9 cellular contexts compared by ENCODE assay signal in genomic region chr1:9651220-9651564, GRCh38. TPM values are rescaled to one million over a fixed set of nuclear protein-coding genes. Genes with fewer than 3 reads are reported as not detected.
DNase-seq lines count a peak whose midpoint lies in the region; ATAC-seq, FAIRE-seq and TF ChIP-seq lines count a peak whose summit lies in the region.
"Had no signal": no experiment of that assay in that cellular context is flagged by ENCODE, and none has a peak within 500 bp of the region (broad histone marks: within the 10 kb centered on the region; RNA-seq: fewer than 3 reads in every experiment).

No MANE protein-coding gene starts in this region.

- H3K9ac ChIP-seq in HepG2 (ENCODE audit: insufficient read depth, low read depth, low read length) (no peak overlapping the region), GM12878 (ENCODE audit: control insufficient read depth, insufficient read depth, low read length) (peak overlapping the region; percentile 81)

- H3K79me2 ChIP-seq in HepG2 (ENCODE audit: insufficient read depth, low read length) (no peaks in the 10 kb centered on the region), GM12878 (ENCODE audit: control insufficient read depth, insufficient read depth, low read length) (peaks cover 65% of the 10 kb centered on the region)

- CTCF ChIA-PET in HepG2 (lab: Yijun Ruan, JAX; ENCODE audit: low intra/inter-chr PET ratio, low total read pairs) (no interaction called here), GM12878 (lab: Yijun Ruan, JAX) (interaction anchor here (0.6 to 12.0 kb wide), 5 partner anchors 13 to 81 kb away, joined by 3 to 203 read pairs (median 5); no protein-coding TSS in a partner anchor)

- TF ChIP-seq EP300 in HepG2 (IDR thresholded peaks at IDR 0.05; ENCODE audit: low read depth in 2 of 2, low read length in 2 of 2), result no peak
- no peak for TF ChIP-seq EP300 in HepG2 (CRISPR knock-in tag; IDR thresholded peaks at IDR 0.05; ENCODE audit: borderline replicate concordance)
- no peak for TF ChIP-seq EP300 in GM12878 (IDR thresholded peaks at IDR 0.05; ENCODE audit: borderline replicate concordance in 1 of 2, control insufficient read depth in 1 of 2, low read depth in 2 of 2, low read length in 2 of 2)

- FAIRE-seq in HepG2 (lab: Jason Lieb, UNC) (no peak), GM12878 (lab: Jason Lieb, UNC) (no peak)

- H3K4me3 ChIP-seq in right lobe of liver, result peak overlapping the region in 2 of 3 donors; percentile 33 to 53
- H3K4me3 ChIP-seq in HepG2 (replicated peaks in 1 of 3; ENCODE audit: insufficient read depth in 1 of 3, low read depth in 2 of 3, low read length in 3 of 3), result no peak overlapping the region
- peak overlapping the region; percentile 86 for H3K4me3 ChIP-seq in GM12878

- in situ Hi-C loops in HepG2 (cut with HindIII; ENCODE audit: extremely low pct_ligation_motif_present, low pct_unique_long_range_greater_than_20kb) (no loop called here), GM12878 (cut with MboI) (no loop called here)

- no peak for ATAC-seq in right lobe of liver
- no peak for ATAC-seq in HepG2
- no peak for ATAC-seq in GM12878

- POLR2A ChIA-PET in HepG2 (lab: Yijun Ruan, JAX), result no interaction called here
- POLR2A ChIA-PET in GM12878 (lab: Charles Lee), result interaction anchor here (0.7 to 11.0 kb wide), 5 partner anchors 8 to 293 kb away, joined by 3 to 284 read pairs (median 4); no protein-coding TSS in a partner anchor

- SMC1A ChIA-PET in GM12878 (lab: Charles Lee; ENCODE audit: uncharacterized antibody, unreplicated experiment), result interaction anchor here (0.7 to 9.9 kb wide), 6 partner anchors 12 to 111 kb away, joined by 3 to 215 read pairs (median 3); no protein-coding TSS in a partner anchor

- no peaks in the 10 kb centered on the region for H4K20me1 ChIP-seq in HepG2 (ENCODE audit: insufficient read depth, low read length)
- H4K20me1 ChIP-seq in GM12878 (ENCODE audit: control insufficient read depth, insufficient read depth), result no peaks in the 10 kb centered on the region

- H3K9me3 ChIP-seq in right lobe of liver (no peaks in the 10 kb centered on the region), HepG2 (ENCODE audit: low read length) (no peaks in the 10 kb centered on the region), GM12878 (replicated peaks; ENCODE audit: control insufficient read depth, insufficient read depth, low read length) (no peaks in the 10 kb centered on the region)

- H3K4me1 ChIP-seq in right lobe of liver (peaks cover 0 to 11% (median 0%) of the 10 kb centered on the region in 4 donors), HepG2 (ENCODE audit: insufficient read depth, low read length) (no peaks in the 10 kb centered on the region), GM12878 (ENCODE audit: control insufficient read depth, insufficient read depth, low read length) (peaks cover 8% of the 10 kb centered on the region; the same call in 1 of the 2 replicates)

- DNase-seq in right lobe of liver (no peak), HepG2 (ENCODE audit: low spot score) (no peak), GM12878 (ENCODE audit: low read depth, low spot score) (no peak), mesothelial cell of epicardium (ENCODE audit: low spot score in 2 of 2, unreplicated experiment in 2 of 2) (no peak), GM19238 (ENCODE audit: insufficient read length, low spot score) (no peak), posterior cingulate gyrus (no peak), COLO829 (ENCODE audit: low spot score) (no peak), NCI-H1436 treated with DMSO at 0.1 percent for 48 hours (lab: John Stamatoyannopoulos, UW) (no peak)
- DNase-seq: DMS79 treated with DMSO at 0.1 percent for 48 hours had no signal

- H3K27me3 Mint-ChIP-seq in mesothelial cell of epicardium (ENCODE audit: low read depth), result peaks cover 56% of the 10 kb centered on the region

- RAD21 ChIA-PET in GM12878 (lab: Charles Lee; ENCODE audit: unreplicated experiment), result interaction anchor here (6.0 to 10.4 kb wide), 2 partner anchors 23 to 37 kb away, joined by 29 to 336 read pairs; no protein-coding TSS in a partner anchor

- BruUV-seq in HepG2 (replicated peaks; lab: Mats Ljungman, UMichigan), result no TSS peak
- BruUV-seq in GM12878 (replicated peaks; lab: Mats Ljungman, UMichigan), result no TSS peak

- peaks cover 0 to 15% of the 10 kb centered on the region in 2 donors for H3K27me3 ChIP-seq in right lobe of liver
- peaks cover 9 to 60% of the 10 kb centered on the region in 2 experiments for H3K27me3 ChIP-seq in HepG2 (ENCODE audit: control insufficient read depth in 1 of 2, insufficient read depth in 2 of 2, low read length in 2 of 2)
- H3K27me3 ChIP-seq in GM12878 (replicated peaks in 1 of 2; ENCODE audit: control insufficient read depth in 2 of 2, insufficient read depth in 2 of 2, low read length in 1 of 2), result no peaks in the 10 kb centered on the region

- no peaks in the 10 kb centered on the region for H3K36me3 ChIP-seq in right lobe of liver
- H3K36me3 ChIP-seq in HepG2 (replicated peaks in 1 of 2; ENCODE audit: control insufficient read depth in 1 of 2, insufficient read depth in 2 of 2, low read length in 2 of 2), result no peaks in the 10 kb centered on the region
- no peaks in the 10 kb centered on the region for H3K36me3 ChIP-seq in GM12878 (ENCODE audit: control insufficient read depth in 2 of 2, insufficient read depth in 2 of 2, low read length in 1 of 2)

- peaks cover 5% of the 10 kb centered on the region for H3K4me1 Mint-ChIP-seq in mesothelial cell of epicardium

- H3K27ac Mint-ChIP-seq in mesothelial cell of epicardium, result no peak overlapping the region

- intact Hi-C loops in right lobe of liver (cut with DNase I), result no loop called here
- intact Hi-C loops in HepG2 (cut with micrococcal nuclease; ENCODE audit: unreplicated experiment), result no loop called here
- intact Hi-C loops in GM12878 (cut with micrococcal nuclease; ENCODE audit: unreplicated experiment), result no loop called here
- intact Hi-C loops in posterior cingulate gyrus (cut with DNase I), result no loop called here

- H3K36me3 Mint-ChIP-seq in mesothelial cell of epicardium, result no peaks in the 10 kb centered on the region

- H3K9me3 Mint-ChIP-seq in mesothelial cell of epicardium, result no peaks in the 10 kb centered on the region

- peak overlapping the region; percentile 72 for H3K4me3 Mint-ChIP-seq in mesothelial cell of epicardium

- 17% methylated on average over 10 of the region's 10 CpGs for WGBS in right lobe of liver (ENCODE audit: insufficient coverage, low coverage, low lambda C conversion rate, missing lambda C conversion rate)
- WGBS in HepG2 (ENCODE audit: low lambda C conversion rate), result 48% methylated on average over 10 of the region's 10 CpGs
- 0% methylated on average over 10 of the region's 10 CpGs for WGBS in GM12878 (ENCODE audit: insufficient coverage, insufficient replicate concordance, low lambda C conversion rate, missing lambda C conversion rate)

- TF ChIP-seq CTCF in right lobe of liver (IDR thresholded peaks at IDR 0.05) (no peak), HepG2 (CRISPR knock-in tag; IDR thresholded peaks at IDR 0.05) (no peak), GM12878 (IDR thresholded peaks at IDR 0.05 in 2 of 3, conservative IDR thresholded peaks at IDR 0.05 in 1 of 3; ENCODE audit: control insufficient read depth in 2 of 3, extremely low read depth in 1 of 3, insufficient read depth in 1 of 3, low read depth in 3 of 3, low read length in 3 of 3) (no peak), mesothelial cell of epicardium (IDR thresholded peaks at IDR 0.05; ENCODE audit: unreplicated experiment) (no peak)

- TF ChIP-seq RAD21 in HepG2 (CRISPR knock-in tag; IDR thresholded peaks at IDR 0.05) (no peak), GM12878 (IDR thresholded peaks at IDR 0.05; ENCODE audit: insufficient read depth, low read depth, low read length) (no peak)

- H2AFZ ChIP-seq in HepG2 (ENCODE audit: low read length) (no peak overlapping the region), GM12878 (ENCODE audit: control insufficient read depth, low read depth, low read length) (peak overlapping the region; percentile 11)

- no peak overlapping the region for H3K27ac ChIP-seq in right lobe of liver
- no peak overlapping the region for H3K27ac ChIP-seq in HepG2 (ENCODE audit: extremely low read length, insufficient read depth, low read length)
- H3K27ac ChIP-seq in GM12878 (ENCODE audit: control insufficient read depth, insufficient read depth), result peak overlapping the region; percentile 89

- no peak overlapping the region for H3K4me2 ChIP-seq in HepG2 (ENCODE audit: low read depth, low read length)
- peak overlapping the region; percentile 88 for H3K4me2 ChIP-seq in GM12878 (ENCODE audit: control insufficient read depth, insufficient read depth)

- no peak for TF ChIP-seq POLR2A in right lobe of liver (IDR thresholded peaks at IDR 0.05)
- TF ChIP-seq POLR2A in HepG2 (IDR thresholded peaks at IDR 0.05; ENCODE audit: insufficient read depth in 1 of 2, low read depth in 2 of 2, low read length in 2 of 2), result no peak
- TF ChIP-seq POLR2A in GM12878 (IDR thresholded peaks at IDR 0.05; ENCODE audit: low read depth, low read length), result no peak

RNA-seq across cellular contexts. Expression of gene PIK3CD, which starts 0.3 kb away (rescaled TPM):
- total RNA-seq in right lobe of liver (1 to 10 TPM; 1.4 to 5.8 (median 2.6) TPM), HepG2 (2016; rRNA removed; fragmentation: Illumina TruSeq; extraction: Trizol) (6.6 and 7.1 TPM in 2 replicates), GM12878 (2014; rRNA removed) (51.6 and 57.4 TPM in 2 replicates), GM12878 (2014; rRNA removed; fragmentation: Illumina TruSeq; extraction: Trizol) (24.2 and 25.5 TPM in 2 replicates), GM12878 (2021) (101 and 102 TPM in 2 replicates), mesothelial cell of epicardium (3.7 to 4.7 TPM (median 4.3 TPM) in 3 replicates)
- total RNA-seq in HepG2 (2016; cell fraction: cytosol; rRNA removed; fragmentation: Illumina TruSeq; extraction: Trizol; ENCODE audit: low read depth), result 1.2 and 1.5 TPM in 2 replicates
- total RNA-seq in HepG2 (2016; cell fraction: insoluble cytoplasmic fraction; rRNA removed; fragmentation: Illumina TruSeq; extraction: Trizol), result 5.2 and 7.8 TPM in 2 replicates
- total RNA-seq in HepG2 (2016; cell fraction: membrane; rRNA removed; fragmentation: Illumina TruSeq; extraction: Trizol), result 3.5 and 3.7 TPM in 2 replicates
- total RNA-seq in HepG2 (2016; cell fraction: nucleus; rRNA removed; fragmentation: Illumina TruSeq; extraction: Trizol), result 6.8 and 7.8 TPM in 2 replicates
- polyA plus RNA-seq in HepG2 (2011; rRNA removed) (10.0 and 12.5 TPM in 2 replicates), GM12878 (2011; rRNA removed) (21.4 and 52.8 TPM in 2 replicates), GM12878 (2014; fragmentation: Illumina TruSeq; extraction: Trizol) (22.0 and 39.5 TPM in 2 replicates), GM12878 (2014; fragmentation: Nextera tagmentation; extraction: Ambion mirVana) (10 to 100 TPM in 1 of 2 experiments, 1 to 10 TPM in 1; 7.0 to 12.7 TPM), GM12878 (2014; rRNA removed) (64.2 and 76.9 TPM in 2 replicates), GM12878 (2016; fragmentation: Nextera tagmentation; extraction: Ambion mirVana) (10 to 100 TPM; 49.4 to 53.4 TPM)
- 6.6 and 8.0 TPM in 2 replicates for polyA plus RNA-seq in HepG2 (2011; cell fraction: cytosol; rRNA removed)
- polyA plus RNA-seq in HepG2 (2011; cell fraction: nucleus; rRNA removed), result 43.0 and 43.6 TPM in 2 replicates
- polyA plus RNA-seq in HepG2 (2012), result 9.7 and 11.2 TPM in 2 replicates
- polyA plus RNA-seq in HepG2 (2016; cell fraction: cytosol; fragmentation: Illumina TruSeq; extraction: Trizol; ENCODE audit: low read depth), result 0.95 and 1.2 TPM in 2 replicates
- 5.2 and 6.0 TPM in 2 replicates for polyA plus RNA-seq in HepG2 (2016; cell fraction: insoluble cytoplasmic fraction; fragmentation: Illumina TruSeq; extraction: Trizol; ENCODE audit: low read depth)
- polyA plus RNA-seq in HepG2 (2016; cell fraction: membrane; fragmentation: Illumina TruSeq; extraction: Trizol; ENCODE audit: low read depth), result 2.1 and 2.5 TPM in 2 replicates
- 18.6 and 20.4 TPM in 2 replicates for polyA plus RNA-seq in HepG2 (2016; cell fraction: nucleus; fragmentation: Illumina TruSeq; extraction: Trizol; ENCODE audit: insufficient read depth, low read depth)
- 1.2 and 22.6 TPM in 2 replicates for polyA minus RNA-seq in HepG2 (2011; rRNA and poly(A)+ RNA removed; ENCODE audit: low replicate concordance)
- 8.6 and 9.7 TPM in 2 replicates for polyA minus RNA-seq in HepG2 (2011; cell fraction: cytosol; rRNA and poly(A)+ RNA removed)
- polyA minus RNA-seq in HepG2 (2011; cell fraction: nucleus; rRNA and poly(A)+ RNA removed), result 11.7 and 12.7 TPM in 2 replicates
- 277 and 361 TPM in 2 replicates for total RNA-seq in GM12878 (2013; cell fraction: nucleolus; rRNA removed)
- 22.2 TPM for polyA plus RNA-seq in GM12878 (2011; ENCODE audit: low read depth)
- 67.2 and 70.2 TPM in 2 replicates for polyA plus RNA-seq in GM12878 (2011; cell fraction: cytosol; rRNA removed)
- 243 and 311 TPM in 2 replicates for polyA plus RNA-seq in GM12878 (2011; cell fraction: nucleus; rRNA removed)
- polyA plus RNA-seq in GM12878 (2012), result 43.5 and 56.6 TPM in 2 replicates
- 92.2 and 120 TPM in 2 replicates for polyA minus RNA-seq in GM12878 (2011; rRNA and poly(A)+ RNA removed)
- 38.1 and 38.6 TPM in 2 replicates for polyA minus RNA-seq in GM12878 (2011; cell fraction: cytosol; rRNA and poly(A)+ RNA removed)
- 155 and 175 TPM in 2 replicates for polyA minus RNA-seq in GM12878 (2011; cell fraction: nucleus; rRNA and poly(A)+ RNA removed)

Comparison
In these comparisons a context has a peak if more than half of its experiments do, and no peak if none do; other contexts are left out.
1. H3K4me3 ChIP-seq: peak in right lobe of liver (2 of 3) and GM12878 (single experiment); none in HepG2 (0 of 3).